ENCODE assay signal across 14 cellular contexts in the genomic region with DNA sequence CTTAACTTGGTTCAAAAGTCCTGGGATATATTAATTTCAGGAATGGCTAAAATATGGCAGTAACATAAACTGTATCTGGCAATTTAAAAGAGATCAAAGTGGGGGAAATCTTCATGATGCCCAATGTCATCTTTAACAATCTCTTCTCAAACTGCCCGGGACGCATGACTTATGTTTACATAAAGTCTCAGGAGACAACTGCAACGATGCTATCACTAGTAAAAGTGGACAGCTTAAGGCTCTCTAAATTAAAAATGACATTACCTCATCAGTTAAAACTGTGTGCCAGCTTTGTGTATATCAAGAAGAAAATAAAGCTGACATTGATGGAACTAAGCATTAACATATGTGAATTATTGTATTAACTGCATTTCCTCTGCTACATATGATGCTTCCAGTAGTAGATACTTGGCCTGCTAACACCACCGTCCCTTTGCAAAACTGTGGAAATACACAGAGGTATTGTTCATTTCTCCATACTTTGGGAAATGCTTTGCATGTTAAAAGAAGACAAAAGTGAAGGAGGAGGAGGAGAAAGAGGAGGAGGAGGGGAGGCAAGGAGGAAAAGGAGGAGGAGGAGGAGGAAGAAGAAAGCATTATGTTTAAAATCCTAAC.
DNase-seq lines count a peak whose midpoint lies in the region; ATAC-seq, FAIRE-seq and TF ChIP-seq lines count a peak whose summit lies in the region.
"Had no signal": no experiment of that assay in that cellular context is flagged by ENCODE, and none has a peak within 500 bp of the region (broad histone marks: within the 10 kb centered on the region; RNA-seq: fewer than 3 reads in every experiment).

No MANE protein-coding gene starts in this region.

- TF ChIP-seq EP300 in H1 (IDR thresholded peaks at IDR 0.05; ENCODE audit: borderline replicate concordance in 1 of 2, low read depth in 2 of 2, low read length in 2 of 2), result no peak

- H3K9me3 ChIP-seq in H1 (ENCODE audit: insufficient read depth in 2 of 2, low read depth in 1 of 2, low read length in 1 of 2), result no peaks in the 10 kb centered on the region
- no peaks in the 10 kb centered on the region for H3K9me3 ChIP-seq in H9 (ENCODE audit: control insufficient read depth, low read depth, low read length)

- H3K4me1 Mint-ChIP-seq in neural crest cell (peaks cover 75% of the 10 kb centered on the region), H9 (peaks cover 14 to 35% of the 10 kb centered on the region in 2 experiments)
- H3K4me1 Mint-ChIP-seq: B cell had no signal

- H3K4me3 Mint-ChIP-seq in neural crest cell (peak overlapping the region; percentile 39), H9 (no peak overlapping the region)
- H3K4me3 Mint-ChIP-seq: activated CD4-positive, alpha-beta memory T cell treated with anti-CD3 and anti-CD28 coated beads for 36 hours; B cell; T-helper 2 cell treated with Interferon-gamma antibody and Interleukin-4, amounts not matched to agents 5 μg/mL and 100 μg/mL, for 36 hours had no signal

- WGBS in H1 (ENCODE audit: extremely low coverage in 1 of 2, insufficient coverage in 1 of 2, insufficient read length in 1 of 2, insufficient replicate concordance in 2 of 2, low coverage in 1 of 2, low lambda C conversion rate in 2 of 2, missing lambda C conversion rate in 1 of 2), 2 experiments, result 85% methylated on average over 4 of the region's 4 CpGs; no CpG with 5 or more reads in 1 of the 2 experiments
- no CpG with 5 or more reads among the region's 4 CpGs for WGBS in H9 (ENCODE audit: extremely low coverage, insufficient read length, low lambda C conversion rate)

- H2BK5ac ChIP-seq in H1 (ENCODE audit: low read depth, low read length) (no peak overlapping the region), H9 (ENCODE audit: insufficient read length, low read length) (no peak overlapping the region)

- no peak for ATAC-seq in GM18505 (IDR thresholded peaks at IDR 0.05; ENCODE audit: unreplicated experiment)

- H3K36me3 Mint-ChIP-seq in neural crest cell (ENCODE audit: low read depth) (peaks cover 1% of the 10 kb centered on the region), H9 (ENCODE audit: insufficient read depth in 1 of 3, low read depth in 3 of 3) (no peaks in the 10 kb centered on the region; a peak in 1 of 7 replicates)

- H3K79me2 ChIP-seq in ACC112 (ENCODE audit: control insufficient read depth, insufficient read depth, low read length, unreplicated experiment), result peaks cover 69% of the 10 kb centered on the region
- no peaks in the 10 kb centered on the region for H3K79me2 ChIP-seq in H1 (ENCODE audit: control insufficient read depth in 1 of 2, insufficient read depth in 2 of 2, low read length in 2 of 2)
- no peaks in the 10 kb centered on the region for H3K79me2 ChIP-seq in H9 (ENCODE audit: insufficient read depth, low read length)

- no peaks in the 10 kb centered on the region for H4K20me1 ChIP-seq in H1 (replicated peaks in 1 of 2; ENCODE audit: control insufficient read depth in 1 of 2, insufficient read depth in 2 of 2, low read length in 2 of 2)
- H4K20me1 ChIP-seq in H9 (ENCODE audit: control insufficient read depth, insufficient read depth, insufficient read length), result no peaks in the 10 kb centered on the region

- H4K8ac ChIP-seq in H1 (ENCODE audit: extremely low read depth, insufficient read depth, low read length) (no peak overlapping the region), H9 (replicated peaks; ENCODE audit: insufficient read length, low read depth, low read length) (no peak overlapping the region)

- TF ChIP-seq RAD21 in H1 (IDR thresholded peaks at IDR 0.05 in 1 of 2, conservative IDR thresholded peaks at IDR 0.05 in 1 of 2; ENCODE audit: low read depth in 2 of 2, low read length in 2 of 2), result no peak

- peak overlapping the region in 1 of 2 experiments; percentile 17; a peak in 1 of 4 replicates for H3K4me2 ChIP-seq in H1 (ENCODE audit: insufficient read depth in 1 of 2, low read depth in 2 of 2, low read length in 2 of 2)
- H3K4me2 ChIP-seq in H9 (ENCODE audit: insufficient read depth, insufficient read length, low read length), result no peak overlapping the region

- no peak for FAIRE-seq in H1 (lab: Jason Lieb, UNC)
- FAIRE-seq: colon had no signal

- no peak overlapping the region for H2BK20ac ChIP-seq in H1 (ENCODE audit: low read length)
- no peak overlapping the region for H2BK20ac ChIP-seq in H9 (ENCODE audit: low read depth, low read length, poor library complexity, severe bottlenecking)

- peak overlapping the region; percentile 69 for H3K27ac Mint-ChIP-seq in neural crest cell (ENCODE audit: unreplicated experiment)
- peak overlapping the region in 1 of 3 experiments; percentile 30; a peak in 1 of 7 replicates for H3K27ac Mint-ChIP-seq in H9
- H3K27ac Mint-ChIP-seq: activated CD4-positive, alpha-beta memory T cell treated with anti-CD3 and anti-CD28 coated beads for 36 hours; B cell; T-helper 2 cell treated with Interferon-gamma antibody and Interleukin-4, amounts not matched to agents 5 μg/mL and 100 μg/mL, for 36 hours had no signal

- H3K56ac ChIP-seq in H1 (replicated peaks; ENCODE audit: insufficient read length, low read depth, low read length), result no peak overlapping the region
- H3K56ac ChIP-seq in H9 (ENCODE audit: insufficient read length, low read depth, low read length), result no peak overlapping the region

- H3K79me1 ChIP-seq in H1 (ENCODE audit: low read depth, low read length) (no peaks in the 10 kb centered on the region), H9 (ENCODE audit: insufficient read depth, low read depth, low read length, poor library complexity, severe bottlenecking) (no peaks in the 10 kb centered on the region)

- H2AK5ac ChIP-seq in H1 (ENCODE audit: low read depth, low read length) (no peak overlapping the region), H9 (ENCODE audit: insufficient read length, low read length) (no peak overlapping the region)

- H2BK15ac ChIP-seq in H1 (ENCODE audit: low read length) (no peak overlapping the region), H9 (ENCODE audit: low read depth, low read length) (no peak overlapping the region)

- H3K18ac ChIP-seq in H1 (ENCODE audit: extremely low read depth, low read length) (no peak overlapping the region), H9 (ENCODE audit: insufficient read length, low read depth, low read length) (no peak overlapping the region)

- TF ChIP-seq CTCF in H1 (IDR thresholded peaks at IDR 0.05; ENCODE audit: control extremely low read depth in 1 of 3, insufficient read depth in 1 of 3, low read depth in 1 of 3, low read length in 3 of 3) (no peak), neural crest cell (conservative IDR thresholded peaks at IDR 0.05) (no peak), H9 (conservative IDR thresholded peaks at IDR 0.05) (no peak)

- H3K36me3 ChIP-seq in ACC112 (ENCODE audit: insufficient read depth, low read length) (peaks cover 31% of the 10 kb centered on the region), H1 (ENCODE audit: control insufficient read depth in 2 of 4, insufficient read depth in 4 of 4, low read length in 3 of 4) (no peaks in the 10 kb centered on the region)

- CTCF ChIA-PET in H1 (lab: Charles Lee; ENCODE audit: partially characterized antibody), result interaction anchor here (0.6 kb wide), 1 partner anchor 38 kb away, joined by 3 read pairs; no protein-coding TSS in a partner anchor

- H4K5ac ChIP-seq in H1 (ENCODE audit: insufficient read length, low read depth, low read length) (no peak overlapping the region), H9 (ENCODE audit: insufficient read length, low read depth, low read length) (no peak overlapping the region)

- H3K23me2 ChIP-seq in H1 (ENCODE audit: low read depth, low read length) (no peaks in the 10 kb centered on the region), H9 (ENCODE audit: insufficient read length, low read depth, low read length, poor library complexity, severe bottlenecking) (no peaks in the 10 kb centered on the region)

- no peak overlapping the region for H3K4ac ChIP-seq in H1 (replicated peaks; ENCODE audit: insufficient read length, low read depth, low read length)
- H3K4ac ChIP-seq in H9 (ENCODE audit: low read depth, low read length), result no peak overlapping the region

- no peaks in the 10 kb centered on the region for H3K27me3 Mint-ChIP-seq in neural crest cell (ENCODE audit: low read depth)
- H3K27me3 Mint-ChIP-seq in H9 (ENCODE audit: low read depth), result no peaks in the 10 kb centered on the region; the same call in 1 of the 2 replicates

- H3K4me1 ChIP-seq in ACC112 (ENCODE audit: control insufficient read depth, insufficient read depth, low read length, unreplicated experiment) (peaks cover 58% of the 10 kb centered on the region), H1 (replicated peaks in 1 of 4; ENCODE audit: control insufficient read depth in 3 of 4, insufficient read depth in 4 of 4, low read length in 3 of 4) (peaks cover 2 to 11% (median 7%) of the 10 kb centered on the region in 4 experiments), H9 (ENCODE audit: insufficient read depth, low read length) (peaks cover 2% of the 10 kb centered on the region; the same call in 1 of the 2 replicates)

- H3K23ac ChIP-seq in H1 (ENCODE audit: insufficient read length) (no peak overlapping the region), H9 (ENCODE audit: insufficient read length, low read depth, low read length) (no peak overlapping the region)

- H2BK120ac ChIP-seq in H1 (replicated peaks; ENCODE audit: low read depth, low read length), result no peak overlapping the region
- H2BK120ac ChIP-seq in H9 (ENCODE audit: low read depth, low read length, poor library complexity, severe bottlenecking), result no peak overlapping the region

- H2AFZ ChIP-seq in ACC112 (ENCODE audit: low read length, unreplicated experiment), result no peak overlapping the region
- H2AFZ ChIP-seq in H1 (ENCODE audit: low read length), result peak overlapping the region; percentile 91; the same call in 1 of the 2 replicates
- no peak overlapping the region for H2AFZ ChIP-seq in H9 (ENCODE audit: low read length)

- TF ChIP-seq POLR2A in H1 (IDR thresholded peaks at IDR 0.05; ENCODE audit: control extremely low read depth in 1 of 2, low read depth in 2 of 2, low read length in 2 of 2) (no peak), GM18505 (IDR thresholded peaks at IDR 0.05; ENCODE audit: borderline replicate concordance, extremely low read depth, insufficient read depth, insufficient read length) (no peak)

- H3K9ac ChIP-seq in H1 (replicated peaks in 1 of 4; ENCODE audit: extremely low read depth in 1 of 4, low read depth in 3 of 4, low read length in 3 of 4), result no peak overlapping the region
- H3K9ac ChIP-seq in H9 (ENCODE audit: extremely low read depth, insufficient read length, low read length), result no peak overlapping the region

- peak overlapping the region; percentile 46 for H3K4me3 ChIP-seq in ACC112 (ENCODE audit: low read depth, low read length)
- H3K4me3 ChIP-seq in H1 (ENCODE audit: extremely low read depth in 1 of 4, insufficient read depth in 2 of 4, low read depth in 3 of 4, low read length in 4 of 4), result no peak overlapping the region

- H3K14ac ChIP-seq in H1 (ENCODE audit: insufficient read length) (no peak overlapping the region), H9 (ENCODE audit: insufficient read depth, low read length) (no peak overlapping the region)

- H3K27ac ChIP-seq in ACC112 (ENCODE audit: low read depth, low read length), result peak overlapping the region; percentile 99
- no peak overlapping the region for H3K27ac ChIP-seq in H1 (ENCODE audit: low read depth, low read length)
- H3K27ac ChIP-seq in H9 (ENCODE audit: insufficient read length, low read depth, low read length), result no peak overlapping the region

- H4K91ac ChIP-seq in H1 (replicated peaks; ENCODE audit: insufficient read length, low read length) (no peak overlapping the region), H9 (ENCODE audit: insufficient read length, low read depth, low read length) (no peak overlapping the region)

- H3K9me3 Mint-ChIP-seq in neural crest cell, result no peaks in the 10 kb centered on the region
- H3K9me3 Mint-ChIP-seq in H9, result no peaks in the 10 kb centered on the region
- H3K9me3 Mint-ChIP-seq: activated CD4-positive, alpha-beta memory T cell treated with anti-CD3 and anti-CD28 coated beads for 36 hours; T-helper 2 cell treated with Interferon-gamma antibody and Interleukin-4, amounts not matched to agents 5 μg/mL and 100 μg/mL, for 36 hours had no signal

- H2BK12ac ChIP-seq in H1 (ENCODE audit: low read depth, low read length) (no peak overlapping the region), H9 (ENCODE audit: insufficient read length, low read depth, low read length) (no peak overlapping the region)

- no peak overlapping the region for H3T11ph ChIP-seq in H9 (ENCODE audit: low read length)

- POLR2A ChIA-PET in H1 (lab: Charles Lee; ENCODE audit: partially characterized antibody), result no interaction called here

- DNase-seq in M059J (ENCODE audit: low read depth) (peak; percentile 58), H1 (ENCODE audit: low read depth in 1 of 2, low spot score in 2 of 2) (no peak), neural crest cell (ENCODE audit: low read depth, low spot score) (no peak), H9 (no peak), pons (ENCODE audit: low spot score) (no peak), NCI-H1092 (lab: John Stamatoyannopoulos, UW) (no peak)
- DNase-seq: activated CD4-positive, alpha-beta memory T cell treated with anti-CD3 and anti-CD28 coated beads for 36 hours; activated naive CD4-positive, alpha-beta T cell; NCI-H2171 had no signal

- H3K27me3 ChIP-seq in ACC112 (ENCODE audit: insufficient read depth, low read length) (no peaks in the 10 kb centered on the region), H1 (replicated peaks in 1 of 4; ENCODE audit: control insufficient read depth in 3 of 4, extremely low read depth in 1 of 4, insufficient read depth in 3 of 4, low read length in 3 of 4) (no peaks in the 10 kb centered on the region), H9 (ENCODE audit: insufficient read depth, low read length) (no peaks in the 10 kb centered on the region)
